Comparison of ENCODE assay signal across 10 cellular contexts in the genomic region with DNA sequence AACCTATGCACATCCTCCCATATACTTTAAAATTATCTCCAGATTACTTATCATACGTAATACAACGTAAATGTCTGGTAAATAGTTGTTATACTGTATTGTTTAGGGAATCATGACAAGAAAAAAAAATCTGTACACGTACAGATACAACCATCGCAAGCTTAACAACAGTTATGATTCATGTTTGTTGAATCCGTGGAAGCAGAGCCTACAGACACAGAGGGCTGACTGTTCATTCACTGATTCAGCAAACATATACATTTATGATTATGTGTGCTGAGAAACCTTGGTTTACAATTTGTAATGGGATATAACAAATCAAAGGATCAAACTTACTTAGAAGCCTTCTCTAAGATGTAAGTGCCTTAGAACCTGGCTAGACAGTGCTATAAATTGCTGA. TPM values are rescaled to one million over a fixed set of nuclear protein-coding genes. Genes with fewer than 3 reads are reported as not detected.
DNase-seq lines count a peak whose midpoint lies in the region; ATAC-seq and TF ChIP-seq lines count a peak whose summit lies in the region.
"Had no signal": no experiment of that assay in that cellular context is flagged by ENCODE, and none has a peak within 500 bp of the region (broad histone marks: within the 10 kb centered on the region; RNA-seq: fewer than 3 reads in every experiment).

No MANE protein-coding gene starts in this region.

- H2AFZ ChIP-seq in neuron (ENCODE audit: low read depth, low read length), result no peak overlapping the region

- H3K27me3 ChIP-seq in Panc1 (ENCODE audit: control insufficient read depth, insufficient read depth, low read length) (no peaks in the 10 kb centered on the region), neuron (ENCODE audit: insufficient read depth, low read length) (no peaks in the 10 kb centered on the region)

- H3K36me3 ChIP-seq in Panc1 (ENCODE audit: control insufficient read depth, insufficient read depth, low read length) (peaks cover 9% of the 10 kb centered on the region; the same call in 1 of the 2 replicates), neuron (ENCODE audit: insufficient read depth, low read length) (peaks cover 34% of the 10 kb centered on the region)

- H3K4me3 Mint-ChIP-seq in endothelial cell (ENCODE audit: unreplicated experiment), result peak overlapping the region; percentile 100

- H3K9me3 ChIP-seq in Panc1 (ENCODE audit: control insufficient read depth, insufficient read depth, low read depth, low read length) (peaks cover 49% of the 10 kb centered on the region), neuron (ENCODE audit: low read length) (peaks cover 40% of the 10 kb centered on the region)

- CTCF ChIA-PET in Panc1 (lab: Charles Lee), result no interaction called here

- H3K27ac Mint-ChIP-seq in endothelial cell (ENCODE audit: unreplicated experiment), result no peak overlapping the region

- no TSS peak for BruUV-seq in Panc1 (replicated peaks; lab: Mats Ljungman, UMichigan)

- POLR2A ChIA-PET in Panc1 (lab: Charles Lee), result no interaction called here

- peaks cover 18% of the 10 kb centered on the region for H3K4me1 Mint-ChIP-seq in endothelial cell (ENCODE audit: unreplicated experiment)

- peaks cover 11% of the 10 kb centered on the region for H3K27me3 Mint-ChIP-seq in endothelial cell (ENCODE audit: unreplicated experiment)

- ATAC-seq in Panc1 (no peak), GM18867 (IDR thresholded peaks at IDR 0.05; ENCODE audit: unreplicated experiment) (no peak)
- ATAC-seq: left cardiac atrium had no signal

- H3K36me3 Mint-ChIP-seq in endothelial cell (ENCODE audit: low read depth, unreplicated experiment), result peaks cover 44% of the 10 kb centered on the region

- DNase-seq in GM12865 (ENCODE audit: low read depth) (no peak), Panc1 (ENCODE audit: low read depth, low spot score) (no peak), endothelial cell (ENCODE audit: low spot score) (no peak), substantia nigra (lab: John Stamatoyannopoulos, UW) (no peak), middle frontal gyrus (ENCODE audit: extremely low spot score, low spot score) (no peak)
- DNase-seq: activated CD4-positive, alpha-beta T cell treated with anti-CD3 and anti-CD28 coated beads, Interleukin-2, amount 50 U/mL, for 4 hours; left cardiac atrium had no signal

- in situ Hi-C loops in Panc1 (cut with HindIII; ENCODE audit: low pct_unique_long_range_greater_than_20kb, low sequenced_read_pairs), result no loop called here

- peaks cover 5% of the 10 kb centered on the region for H3K9me3 Mint-ChIP-seq in endothelial cell (ENCODE audit: unreplicated experiment)

- H3K27ac ChIP-seq in Panc1 (ENCODE audit: low read length) (no peak overlapping the region), substantia nigra (ENCODE audit: low read depth, low read length, poor library complexity, severe bottlenecking) (no peak overlapping the region)
- H3K27ac ChIP-seq: thoracic aorta had no signal

- H3K4me3 ChIP-seq in GM12865 (ENCODE audit: low read depth, low read length) (peak overlapping the region; percentile 80), Panc1 (ENCODE audit: low read depth in 2 of 2, low read length in 2 of 2) (peak overlapping the region; percentile 72 to 95), neuron (ENCODE audit: low read length) (peak overlapping the region; percentile 76)

- H3K4me1 ChIP-seq in Panc1 (ENCODE audit: control insufficient read depth, insufficient read depth, low read length), result peaks cover 4% of the 10 kb centered on the region; the same call in 1 of the 2 replicates
- H3K4me1 ChIP-seq in neuron (ENCODE audit: insufficient read depth, low read length), result peaks cover 11% of the 10 kb centered on the region

- no peak for TF ChIP-seq CTCF in GM12865 (IDR thresholded peaks at IDR 0.05; ENCODE audit: insufficient read depth, low read depth, low read length, missing control alignments)
- no peak for TF ChIP-seq CTCF in Panc1 (IDR thresholded peaks at IDR 0.05)
- TF ChIP-seq CTCF in endothelial cell (IDR thresholded peaks at IDR 0.05; ENCODE audit: unreplicated experiment), result no peak

- intact Hi-C loops in Panc1 (cut with micrococcal nuclease; ENCODE audit: unreplicated experiment), result no loop called here

RNA-seq across cellular contexts. Expression of a gene that starts 1.5 kb away (rescaled TPM):
- total RNA-seq in Panc1 (2021; ENCODE audit: unreplicated experiment) (25.2 TPM), endothelial cell (ENCODE audit: unreplicated experiment) (20.6 TPM)
- 6.6 TPM for polyA plus RNA-seq in Panc1 (2012; ENCODE audit: insufficient read length)

RNA-seq across cellular contexts. Expression of a gene that starts 37.2 kb away (rescaled TPM):
- total RNA-seq in Panc1 (2021; ENCODE audit: unreplicated experiment), result 19.5 TPM
- 7.4 TPM for polyA plus RNA-seq in Panc1 (2012; ENCODE audit: insufficient read length)
- total RNA-seq in endothelial cell (ENCODE audit: unreplicated experiment), result 10.4 TPM

RNA-seq across cellular contexts. Expression of a gene that starts 46.5 kb away (rescaled TPM):
- total RNA-seq in Panc1 (2021; ENCODE audit: unreplicated experiment) (15.6 TPM), endothelial cell (ENCODE audit: unreplicated experiment) (19.0 TPM)
- 2.7 TPM for polyA plus RNA-seq in Panc1 (2012; ENCODE audit: insufficient read length)
